11 cellular contexts compared by ENCODE assay signal in the genomic region with DNA sequence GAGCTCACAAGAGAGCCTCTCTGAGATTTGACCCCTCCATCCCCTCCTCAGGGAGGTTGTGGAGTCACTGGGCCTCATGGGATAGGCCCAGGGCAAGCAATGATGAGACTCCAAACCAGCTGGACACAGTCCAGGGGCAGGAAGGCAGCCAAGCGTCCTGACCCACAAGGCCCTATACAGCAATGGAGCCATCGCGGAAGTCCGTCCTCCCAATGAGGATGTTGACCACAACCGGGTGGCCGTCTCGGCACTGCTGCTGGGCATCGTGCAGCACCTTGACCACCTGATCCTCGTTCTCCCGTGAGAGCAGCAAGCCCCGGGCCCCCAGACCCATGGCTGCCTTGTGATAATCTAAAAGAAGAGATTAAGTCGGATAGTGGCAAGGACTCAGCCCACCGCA. TPM values are rescaled to one million over a fixed set of nuclear protein-coding genes. Genes with fewer than 3 reads are reported as not detected.
A peak's percentile ranks its signal among the peaks of the same experiment; 100 is the strongest.
DNase-seq lines count a peak whose midpoint lies in the region; ATAC-seq and TF ChIP-seq lines count a peak whose summit lies in the region.
"Had no signal": no experiment of that assay in that cellular context is flagged by ENCODE, and none has a peak within 500 bp of the region (broad histone marks: within the 10 kb centered on the region; RNA-seq: fewer than 3 reads in every experiment).

No MANE protein-coding gene starts in this region.

- H4K20me1 ChIP-seq in SK-N-SH (ENCODE audit: insufficient read depth), result 0 out of 2 replicates have a peak, but pooled peaks cover 8% of the 10 kb centered on the region

- no peak overlapping the region for H2AFZ ChIP-seq in SK-N-SH (ENCODE audit: low read depth)

- H3K9ac ChIP-seq in SK-N-SH, result no peak overlapping the region

- H3K4me3 ChIP-seq in SK-N-SH (ENCODE audit: low read depth in 2 of 2, low read length in 1 of 2), result no peak overlapping the region
- H3K4me3 ChIP-seq in fibroblast of the aortic adventitia (ENCODE audit: low read depth, low read length), result no peak overlapping the region
- no peak overlapping the region for H3K4me3 ChIP-seq in mesodermal cell (ENCODE audit: extremely low read depth, insufficient read depth, low read length, poor library complexity, severe bottlenecking)
- H3K4me3 ChIP-seq in thyroid gland (replicated peaks in 1 of 3), result no peak overlapping the region

- intact Hi-C loops in thyroid gland (cut with DNase I), result no loop called here

- POLR2A ChIA-PET in SK-N-SH (lab: Yijun Ruan, JAX), result interaction anchor here (0.7 kb wide), 1 partner anchor 11 kb away, joined by 4 read pairs; no protein-coding TSS in a partner anchor

- no peak for TF ChIP-seq RAD21 in SK-N-SH (IDR thresholded peaks at IDR 0.05; ENCODE audit: low read length)

- TF ChIP-seq CTCF in SK-N-SH (IDR thresholded peaks at IDR 0.05) (no peak), fibroblast of the aortic adventitia (IDR thresholded peaks at IDR 0.05; ENCODE audit: insufficient read depth, low read length) (no peak), thyroid gland (IDR thresholded peaks at IDR 0.05) (no peak)

- CTCF ChIA-PET in SK-N-SH (lab: Yijun Ruan, JAX), result interaction anchor here (0.5 to 2.6 kb wide), 2 partner anchors 14 to 1067 kb away, joined by 3 to 7 read pairs; no protein-coding TSS in a partner anchor

- H3F3A ChIP-seq in SK-N-SH (replicated peaks; ENCODE audit: insufficient read depth), result peaks cover 26% of the 10 kb centered on the region

- 93% methylated on average over 7 of the region's 13 CpGs for WGBS in SK-N-SH (ENCODE audit: low lambda C conversion rate)
- 95 to 97% methylated on average over 12 to 13 of the region's 13 CpGs for WGBS in mesodermal cell (ENCODE audit: insufficient coverage in 2 of 2), 2 experiments
- WGBS in thyroid gland, 2 donors, result 69 to 71% methylated on average over 9 to 13 of the region's 13 CpGs

- H3K9me2 ChIP-seq in SK-N-SH, result no peaks in the 10 kb centered on the region

- H3K4me2 ChIP-seq in SK-N-SH, result no peak overlapping the region

- H3K36me3 ChIP-seq in SK-N-SH (replicated peaks in 1 of 2; ENCODE audit: control insufficient read depth in 1 of 2, insufficient read depth in 2 of 2, low read length in 1 of 2) (peaks cover 45 to 81% of the 10 kb centered on the region in 2 experiments), mesodermal cell (ENCODE audit: control insufficient read depth, insufficient read depth, low read length) (peaks cover 100% of the 10 kb centered on the region), thyroid gland (peaks cover 45 to 66% of the 10 kb centered on the region in 2 donors)

- H3K79me2 ChIP-seq in SK-N-SH (ENCODE audit: insufficient read depth), result peaks cover 1% of the 10 kb centered on the region; the same call in 1 of the 2 replicates

- no peak for TF ChIP-seq EP300 in SK-N-SH (IDR thresholded peaks at IDR 0.05; ENCODE audit: borderline replicate concordance in 1 of 2, low read depth in 1 of 2, low read length in 1 of 2)

- DNase-seq in SK-N-SH (peak; percentile 21), fibroblast of the aortic adventitia (ENCODE audit: low read depth) (peak; percentile 52), thyroid gland (peak; percentile 30 to 34), DMS153 treated with DMSO at 0.1 percent for 48 hours (lab: John Stamatoyannopoulos, UW; ENCODE audit: unreplicated experiment) (no peak)
- no peak for DNase-seq in stimulated activated CD4-positive, alpha-beta T cell treated with anti-CD3 and anti-CD28 coated beads, Interleukin-15, amount 100 ng/mL, for 24 hours
- DNase-seq in effector CD4-positive, alpha-beta T cell, result no peak
- DNase-seq: effector memory CD4-positive, alpha-beta T cell; NCI-H1105 had no signal

- H3K27ac ChIP-seq in SK-N-SH (ENCODE audit: low read depth in 2 of 2, low read length in 1 of 2) (no peak overlapping the region), mesodermal cell (ENCODE audit: low read depth, low read length, severe bottlenecking) (peak overlapping the region; percentile 41), thyroid gland (no peak overlapping the region)

- ATAC-seq in HG02588 (IDR thresholded peaks at IDR 0.05; ENCODE audit: unreplicated experiment), result no peak

- H3K27me3 ChIP-seq in SK-N-SH (ENCODE audit: insufficient read depth) (no peaks in the 10 kb centered on the region), thyroid gland (no peaks in the 10 kb centered on the region)

- no peaks in the 10 kb centered on the region for H3K9me3 ChIP-seq in SK-N-SH
- no peaks in the 10 kb centered on the region for H3K9me3 ChIP-seq in mesodermal cell (ENCODE audit: control insufficient read depth, low read length)
- no peaks in the 10 kb centered on the region for H3K9me3 ChIP-seq in thyroid gland

- no peaks in the 10 kb centered on the region for H3K4me1 ChIP-seq in SK-N-SH (ENCODE audit: control insufficient read depth in 1 of 2, insufficient read depth in 2 of 2, low read depth in 1 of 2, low read length in 1 of 2)
- H3K4me1 ChIP-seq in mesodermal cell (ENCODE audit: control insufficient read depth, insufficient read depth, low read length, poor library complexity, severe bottlenecking), result no peaks in the 10 kb centered on the region
- H3K4me1 ChIP-seq in thyroid gland, result peaks cover 0 to 7% of the 10 kb centered on the region in 2 donors

- TF ChIP-seq POLR2A in thyroid gland (IDR thresholded peaks at IDR 0.05), result no peak

TF ChIP-seq in SK-N-SH, 30 proteins besides CTCF, POLR2A, EP300 and RAD21:
- TF ChIP-seq POLR2AphosphoS5 (IDR thresholded peaks at IDR 0.05; ENCODE audit: low read depth, low read length) (0 out of 2 replicates have a peak, but pooled peaks have one; percentile 9), TEAD4 (IDR thresholded peaks at IDR 0.05; ENCODE audit: borderline replicate concordance, insufficient read depth) (no peak)

RNA-seq across cellular contexts. Expression of gene SYDE1, which starts 7.9 kb away (rescaled TPM):
- 40.6 and 44.1 TPM in 2 replicates for polyA plus RNA-seq in SK-N-SH (2012; rRNA removed)
- polyA plus RNA-seq in SK-N-SH (2012; cell fraction: cytosol; rRNA removed), result 14.8 and 25.3 TPM in 2 replicates
- 69.9 and 87.2 TPM in 2 replicates for polyA plus RNA-seq in SK-N-SH (2012; cell fraction: nucleus; rRNA removed)
- total RNA-seq in fibroblast of the aortic adventitia (ENCODE audit: low replicate concordance) (36.2 and 46.9 TPM in 2 replicates), thyroid gland (10 to 100 TPM; 12.6 to 17.9 (median 15.5) TPM)
- polyA plus RNA-seq in mesodermal cell (2013, experiment 1 of 2), result 21.7 TPM
- polyA plus RNA-seq in mesodermal cell (2013, experiment 2 of 2), result 19.4 TPM

RNA-seq across cellular contexts. Expression of gene OR1I1, which starts 33.1 kb away (rescaled TPM):
- polyA plus RNA-seq in SK-N-SH (2012; rRNA removed), result not detected in 2 replicates
- polyA plus RNA-seq in SK-N-SH (2012; cell fraction: cytosol; rRNA removed), result not detected in 2 replicates
- not detected in 2 replicates for polyA plus RNA-seq in SK-N-SH (2012; cell fraction: nucleus; rRNA removed)
- not detected in 2 replicates for total RNA-seq in fibroblast of the aortic adventitia (ENCODE audit: low replicate concordance)
- polyA plus RNA-seq in mesodermal cell (2013, experiment 1 of 2), result not detected
- not detected for polyA plus RNA-seq in mesodermal cell (2013, experiment 2 of 2)
- not detected for total RNA-seq in thyroid gland
- total RNA-seq: activated T-helper 2 cell treated with anti-CD3 and anti-CD28 coated beads, Interferon-gamma antibody, Interleukin-2, Interleukin-4, amounts not matched to agents 10 μg/mL and 5 μg/mL and 100 μg/mL, durations not matched to agents 14 hours and 24 hours and 36 hours had no signal

Comparison
In these comparisons a context has a peak if more than half of its experiments do, and no peak if none do; other contexts are left out.
1. DNase-seq: peak in SK-N-SH (single experiment), fibroblast of the aortic adventitia (single experiment) and thyroid gland (2 of 2); none in DMS153 treated with DMSO at 0.1 percent for 48 hours (single experiment), stimulated activated CD4-positive, alpha-beta T cell treated with anti-CD3 and anti-CD28 coated beads, Interleukin-15, amount 100 ng/mL, for 24 hours (single experiment) and effector CD4-positive, alpha-beta T cell (single experiment).